Comparison of ENCODE assay signal across 1 cellular context in genomic region chr3:142651711-142652110, GRCh38.
TF ChIP-seq lines count a peak whose summit lies in the region.

No MANE protein-coding gene starts in this region.

TF ChIP-seq in GM23338, 12 proteins besides CTCF, POLR2A, EP300 and RAD21 (continued from another document):
- TF ChIP-seq ZNF462 (CRISPR knock-in tag; IDR thresholded peaks at IDR 0.05) (no peak), EZH2phosphoT487 (IDR thresholded peaks at IDR 0.05; ENCODE audit: unreplicated experiment) (no peak), ETS1 (IDR thresholded peaks at IDR 0.05) (no peak), ZNF331 (CRISPR knock-in tag; IDR thresholded peaks at IDR 0.05; ENCODE audit: low read depth) (no peak), CREB1 (CRISPR knock-in tag; IDR thresholded peaks at IDR 0.05; ENCODE audit: low read depth) (no peak), ZNF114 (CRISPR knock-in tag; IDR thresholded peaks at IDR 0.05) (no peak), EZH2 (IDR thresholded peaks at IDR 0.05; ENCODE audit: low read depth, unreplicated experiment) (no peak), NANOG (IDR thresholded peaks at IDR 0.05; ENCODE audit: borderline replicate concordance) (no peak)
- TF ChIP-seq, protein P1, sequence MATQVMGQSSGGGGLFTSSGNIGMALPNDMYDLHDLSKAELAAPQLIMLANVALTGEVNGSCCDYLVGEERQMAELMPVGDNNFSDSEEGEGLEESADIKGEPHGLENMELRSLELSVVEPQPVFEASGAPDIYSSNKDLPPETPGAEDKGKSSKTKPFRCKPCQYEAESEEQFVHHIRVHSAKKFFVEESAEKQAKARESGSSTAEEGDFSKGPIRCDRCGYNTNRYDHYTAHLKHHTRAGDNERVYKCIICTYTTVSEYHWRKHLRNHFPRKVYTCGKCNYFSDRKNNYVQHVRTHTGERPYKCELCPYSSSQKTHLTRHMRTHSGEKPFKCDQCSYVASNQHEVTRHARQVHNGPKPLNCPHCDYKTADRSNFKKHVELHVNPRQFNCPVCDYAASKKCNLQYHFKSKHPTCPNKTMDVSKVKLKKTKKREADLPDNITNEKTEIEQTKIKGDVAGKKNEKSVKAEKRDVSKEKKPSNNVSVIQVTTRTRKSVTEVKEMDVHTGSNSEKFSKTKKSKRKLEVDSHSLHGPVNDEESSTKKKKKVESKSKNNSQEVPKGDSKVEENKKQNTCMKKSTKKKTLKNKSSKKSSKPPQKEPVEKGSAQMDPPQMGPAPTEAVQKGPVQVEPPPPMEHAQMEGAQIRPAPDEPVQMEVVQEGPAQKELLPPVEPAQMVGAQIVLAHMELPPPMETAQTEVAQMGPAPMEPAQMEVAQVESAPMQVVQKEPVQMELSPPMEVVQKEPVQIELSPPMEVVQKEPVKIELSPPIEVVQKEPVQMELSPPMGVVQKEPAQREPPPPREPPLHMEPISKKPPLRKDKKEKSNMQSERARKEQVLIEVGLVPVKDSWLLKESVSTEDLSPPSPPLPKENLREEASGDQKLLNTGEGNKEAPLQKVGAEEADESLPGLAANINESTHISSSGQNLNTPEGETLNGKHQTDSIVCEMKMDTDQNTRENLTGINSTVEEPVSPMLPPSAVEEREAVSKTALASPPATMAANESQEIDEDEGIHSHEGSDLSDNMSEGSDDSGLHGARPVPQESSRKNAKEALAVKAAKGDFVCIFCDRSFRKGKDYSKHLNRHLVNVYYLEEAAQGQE (IDR thresholded peaks at IDR 0.05; ENCODE audit: unreplicated experiment), result no peak
